21 cellular contexts compared by ENCODE assay signal in the genomic region with DNA sequence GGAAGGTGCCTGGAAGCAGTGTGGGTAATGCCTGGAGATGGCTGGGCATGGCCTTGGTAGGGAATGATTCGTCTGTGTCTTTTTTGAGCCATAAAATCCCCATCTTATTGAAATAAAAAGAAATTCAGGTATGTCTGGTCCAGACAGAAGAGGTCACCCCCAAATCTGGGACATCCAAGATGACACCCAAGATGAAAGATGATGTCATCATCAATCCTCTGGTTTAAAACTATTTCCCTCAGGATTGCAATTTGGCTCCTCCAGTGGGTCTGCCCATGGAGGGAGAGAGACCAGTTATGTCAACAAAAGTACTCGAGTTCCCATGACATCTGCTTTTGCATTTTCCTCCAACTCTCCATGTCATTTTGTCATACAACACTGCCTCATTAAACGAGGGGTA. TPM values are rescaled to one million over a fixed set of nuclear protein-coding genes. Genes with fewer than 3 reads are reported as not detected.
DNase-seq lines count a peak whose midpoint lies in the region; ATAC-seq, FAIRE-seq and TF ChIP-seq lines count a peak whose summit lies in the region.
"Had no signal": no experiment of that assay in that cellular context is flagged by ENCODE, and none has a peak within 500 bp of the region (broad histone marks: within the 10 kb centered on the region; RNA-seq: fewer than 3 reads in every experiment).

No MANE protein-coding gene starts in this region.

- H3K27me3 Mint-ChIP-seq in activated CD4-positive, alpha-beta T cell treated with anti-CD3 and anti-CD28 coated beads, Interleukin-2, amount 10 ng/mL, durations not matched to agents 24 days and 14 days, result peaks cover 77% of the 10 kb centered on the region

- TF ChIP-seq CTCF in HepG2 (CRISPR knock-in tag; IDR thresholded peaks at IDR 0.05) (no peak), right lobe of liver (IDR thresholded peaks at IDR 0.05) (no peak), Loucy (conservative IDR thresholded peaks at IDR 0.05; ENCODE audit: low read length) (no peak), K562 (IDR thresholded peaks at IDR 0.05 in 2 of 3, conservative IDR thresholded peaks at IDR 0.05 in 1 of 3; ENCODE audit: insufficient read depth in 2 of 3, low read depth in 1 of 3, low read length in 3 of 3) (no peak), tibial artery (IDR thresholded peaks at IDR 0.05) (no peak)

- H3K27ac ChIP-seq in HepG2 (ENCODE audit: extremely low read length, insufficient read depth, low read length) (no peak overlapping the region), right lobe of liver (no peak overlapping the region), K562 (ENCODE audit: extremely low read depth, low read depth, low read length) (no peak overlapping the region), thymus (ENCODE audit: low read depth) (peak overlapping the region; percentile 81), tibial artery (no peak overlapping the region)
- H3K27ac ChIP-seq: GM23248, PC-9 had no signal

- H3K79me2 ChIP-seq in HepG2 (ENCODE audit: insufficient read depth, low read length) (no peaks in the 10 kb centered on the region), Loucy (ENCODE audit: insufficient read depth, low read length) (no peaks in the 10 kb centered on the region), K562 (ENCODE audit: control insufficient read depth, insufficient read depth, low read length) (no peaks in the 10 kb centered on the region)

- H3K4me3 ChIP-seq in HepG2 (replicated peaks in 1 of 3; ENCODE audit: insufficient read depth in 1 of 3, low read depth in 2 of 3, low read length in 3 of 3), result no peak overlapping the region
- H3K4me3 ChIP-seq in right lobe of liver, result no peak overlapping the region
- peak overlapping the region; percentile 36 for H3K4me3 ChIP-seq in Loucy (ENCODE audit: low read length, poor library complexity, severe bottlenecking)
- H3K4me3 ChIP-seq in K562, result no peak overlapping the region
- H3K4me3 ChIP-seq in thymus (ENCODE audit: low read length), result peak overlapping the region; percentile 27
- no peak overlapping the region for H3K4me3 ChIP-seq in tibial artery
- H3K4me3 ChIP-seq: GM23248, HAP-1, PC-9 had no signal

- no peaks in the 10 kb centered on the region for H3K36me3 Mint-ChIP-seq in activated CD4-positive, alpha-beta T cell treated with anti-CD3 and anti-CD28 coated beads, Interleukin-2, amount 10 ng/mL, durations not matched to agents 24 days and 14 days (ENCODE audit: low read depth)

- BruUV-seq in HepG2 (replicated peaks; lab: Mats Ljungman, UMichigan) (no TSS peak), K562 (replicated peaks; lab: Mats Ljungman, UMichigan) (no TSS peak)

- H3K9me3 Mint-ChIP-seq in activated CD4-positive, alpha-beta T cell treated with anti-CD3 and anti-CD28 coated beads, Interleukin-2, amount 10 ng/mL, durations not matched to agents 24 days and 14 days, result peaks cover 6% of the 10 kb centered on the region

- H3K36me3 ChIP-seq in HepG2 (replicated peaks in 1 of 2; ENCODE audit: control insufficient read depth in 1 of 2, insufficient read depth in 2 of 2, low read length in 2 of 2), result no peaks in the 10 kb centered on the region
- H3K36me3 ChIP-seq in right lobe of liver, result no peaks in the 10 kb centered on the region
- no peaks in the 10 kb centered on the region for H3K36me3 ChIP-seq in Loucy (ENCODE audit: insufficient read depth, low read length)
- H3K36me3 ChIP-seq in K562 (ENCODE audit: control insufficient read depth, insufficient read depth, low read length), result no peaks in the 10 kb centered on the region
- no peaks in the 10 kb centered on the region for H3K36me3 ChIP-seq in thymus (ENCODE audit: control insufficient read depth, insufficient read depth)
- H3K36me3 ChIP-seq in tibial artery, result no peaks in the 10 kb centered on the region
- H3K36me3 ChIP-seq: BE2C, HAP-1 had no signal

- no peak for FAIRE-seq in HepG2 (lab: Jason Lieb, UNC)
- no peak for FAIRE-seq in K562 (lab: Jason Lieb, UNC)
- FAIRE-seq: D721Med had no signal

- in situ Hi-C loops in HepG2 (cut with HindIII; ENCODE audit: extremely low pct_ligation_motif_present, low pct_unique_long_range_greater_than_20kb) (no loop called here), K562 (cut with MboI) (no loop called here)

- H2AFZ ChIP-seq in HepG2 (ENCODE audit: low read length), result no peak overlapping the region
- H2AFZ ChIP-seq in Loucy (ENCODE audit: low read length), result no peak overlapping the region
- H2AFZ ChIP-seq in K562 (ENCODE audit: low read depth, low read length), result no peak overlapping the region
- H2AFZ ChIP-seq: GM23248, PC-9 had no signal

- H3K4me1 ChIP-seq in HepG2 (ENCODE audit: insufficient read depth, low read length) (peaks cover 5% of the 10 kb centered on the region), right lobe of liver (no peaks in the 10 kb centered on the region), Loucy (ENCODE audit: insufficient read depth, low read length, poor library complexity, severe bottlenecking) (peaks cover 60% of the 10 kb centered on the region), K562 (replicated peaks in 1 of 2; ENCODE audit: control insufficient read depth in 2 of 2, insufficient read depth in 2 of 2, low read length in 2 of 2) (peaks cover 0 to 8% of the 10 kb centered on the region in 2 experiments; a peak in 2 of 5 replicates), thymus (ENCODE audit: control insufficient read depth, insufficient read depth, low read length) (peaks cover 67% of the 10 kb centered on the region), tibial artery (no peaks in the 10 kb centered on the region)
- H3K4me1 ChIP-seq: BE2C, HAP-1 had no signal

- H3K9me1 ChIP-seq in K562 (ENCODE audit: control insufficient read depth, insufficient read depth, low read length), result no peaks in the 10 kb centered on the region

- CTCF ChIA-PET in HepG2 (lab: Yijun Ruan, JAX; ENCODE audit: low intra/inter-chr PET ratio, low total read pairs), result no interaction called here
- CTCF ChIA-PET in K562 (lab: Yijun Ruan, JAX; ENCODE audit: low intra/inter-chr PET ratio), result no interaction called here

- no peak for TF ChIP-seq RAD21 in HepG2 (CRISPR knock-in tag; IDR thresholded peaks at IDR 0.05)
- no peak for TF ChIP-seq RAD21 in K562 (CRISPR knock-in tag; conservative IDR thresholded peaks at IDR 0.05 in 1 of 2, IDR thresholded peaks at IDR 0.05 in 1 of 2)

- no peak for DNase-seq in HepG2 (ENCODE audit: low spot score)
- no peak for DNase-seq in right lobe of liver
- no peak for DNase-seq in K562 (ENCODE audit: extremely low read depth in 1 of 4, low spot score in 3 of 4)
- no peak for DNase-seq in activated CD4-positive, alpha-beta T cell treated with anti-CD3 and anti-CD28 coated beads, Interleukin-2, amount 10 ng/mL, durations not matched to agents 24 days and 14 days
- DNase-seq in tibial artery, result no peak
- no peak for DNase-seq in kidney glomerular epithelial cell (lab: John Stamatoyannopoulos, UW)
- DNase-seq: BE2C, DMS79, GM23248, MV-4-11, NCI-H1417, NCI-H187 treated with DMSO at 0.1 percent for 48 hours, NCI-H226, NCI-H524, NCI-H82, PC-9 had no signal

- POLR2A ChIA-PET in HepG2 (lab: Yijun Ruan, JAX) (no interaction called here), K562 (lab: Yijun Ruan, JAX) (no interaction called here)

- H3F3A ChIP-seq in Loucy (ENCODE audit: low read depth), result peaks cover 5% of the 10 kb centered on the region; the same call in 1 of the 2 replicates

- intact Hi-C loops in HepG2 (cut with micrococcal nuclease; ENCODE audit: unreplicated experiment) (no loop called here), right lobe of liver (cut with DNase I) (no loop called here), K562 (cut with micrococcal nuclease) (no loop called here), tibial artery (cut with DNase I; ENCODE audit: low total_unique reads) (no loop called here)
- intact Hi-C loops in activated CD4-positive, alpha-beta T cell treated with anti-CD3 and anti-CD28 coated beads, Interleukin-2, amount 10 ng/mL, durations not matched to agents 24 days and 14 days (cut with micrococcal nuclease), result loop anchor here (10.0 kb wide), 1 partner anchor 505 kb away; the partner anchor contains the start of gene CCR5

- no peaks in the 10 kb centered on the region for H3K9me2 ChIP-seq in Loucy (replicated peaks; ENCODE audit: low read depth, low read length)

- no peak overlapping the region for H3K4me2 ChIP-seq in HepG2 (ENCODE audit: low read depth, low read length)
- peak overlapping the region; percentile 70 for H3K4me2 ChIP-seq in Loucy (ENCODE audit: low read depth, low read length, poor library complexity, severe bottlenecking)
- no peak overlapping the region for H3K4me2 ChIP-seq in K562 (ENCODE audit: insufficient read depth, low read length)
- H3K4me2 ChIP-seq: PC-9 had no signal

- TF ChIP-seq EP300 in HepG2 (IDR thresholded peaks at IDR 0.05; ENCODE audit: low read depth in 2 of 2, low read length in 2 of 2) (no peak), HepG2 (CRISPR knock-in tag; IDR thresholded peaks at IDR 0.05; ENCODE audit: borderline replicate concordance) (no peak), K562 (IDR thresholded peaks at IDR 0.05; ENCODE audit: low read length) (no peak)

- H4K20me1 ChIP-seq in HepG2 (ENCODE audit: insufficient read depth, low read length) (no peaks in the 10 kb centered on the region), Loucy (ENCODE audit: insufficient read depth, low read length, poor library complexity, severe bottlenecking) (no peaks in the 10 kb centered on the region), K562 (replicated peaks; ENCODE audit: control insufficient read depth, insufficient read depth, low read length) (no peaks in the 10 kb centered on the region)

- 4% methylated on average over 3 of the region's 3 CpGs for WGBS in HepG2 (ENCODE audit: low lambda C conversion rate)
- 62% methylated on average over 3 of the region's 3 CpGs for WGBS in right lobe of liver (ENCODE audit: insufficient coverage, low coverage, low lambda C conversion rate, missing lambda C conversion rate)
- WGBS in K562 (ENCODE audit: insufficient coverage, low coverage, missing lambda C conversion rate), result 5% methylated on average over 3 of the region's 3 CpGs
- WGBS in thymus, result 36% methylated on average over 3 of the region's 3 CpGs

- ATAC-seq in HepG2 (no peak), right lobe of liver (no peak), K562 (no peak)

- H3K4me3 Mint-ChIP-seq in activated CD4-positive, alpha-beta T cell treated with anti-CD3 and anti-CD28 coated beads, Interleukin-2, amount 10 ng/mL, durations not matched to agents 24 days and 14 days, result no peak overlapping the region

- H3K27ac Mint-ChIP-seq in activated CD4-positive, alpha-beta T cell treated with anti-CD3 and anti-CD28 coated beads, Interleukin-2, amount 10 ng/mL, durations not matched to agents 24 days and 14 days, result no peak overlapping the region

- TF ChIP-seq POLR2A in HepG2 (IDR thresholded peaks at IDR 0.05; ENCODE audit: insufficient read depth in 1 of 2, low read depth in 2 of 2, low read length in 2 of 2) (no peak), right lobe of liver (IDR thresholded peaks at IDR 0.05) (no peak), K562 (conservative IDR thresholded peaks at IDR 0.05) (no peak)

- no peak overlapping the region for H3K9ac ChIP-seq in HepG2 (ENCODE audit: insufficient read depth, low read depth, low read length)
- H3K9ac ChIP-seq in Loucy (ENCODE audit: low read depth, low read length, poor library complexity, severe bottlenecking), result peak overlapping the region; percentile 4
- H3K9ac ChIP-seq in K562 (ENCODE audit: insufficient read depth in 1 of 2, low read depth in 2 of 2, low read length in 2 of 2), result no peak overlapping the region
- H3K9ac ChIP-seq: GM23248 had no signal

- peaks cover 22% of the 10 kb centered on the region for H3K4me1 Mint-ChIP-seq in activated CD4-positive, alpha-beta T cell treated with anti-CD3 and anti-CD28 coated beads, Interleukin-2, amount 10 ng/mL, durations not matched to agents 24 days and 14 days

- H3K9me3 ChIP-seq in HepG2 (ENCODE audit: low read length), result no peaks in the 10 kb centered on the region
- no peaks in the 10 kb centered on the region for H3K9me3 ChIP-seq in right lobe of liver
- no peaks in the 10 kb centered on the region for H3K9me3 ChIP-seq in Loucy (ENCODE audit: insufficient read depth, low read depth, low read length)
- H3K9me3 ChIP-seq in K562 (replicated peaks; ENCODE audit: control insufficient read depth, insufficient read depth, low read depth, low read length), result no peaks in the 10 kb centered on the region
- no peaks in the 10 kb centered on the region for H3K9me3 ChIP-seq in thymus (ENCODE audit: control insufficient read depth)
- H3K9me3 ChIP-seq in tibial artery, result no peaks in the 10 kb centered on the region
- H3K9me3 ChIP-seq: BE2C, HAP-1 had no signal

- H3K27me3 ChIP-seq in HepG2 (ENCODE audit: control insufficient read depth in 1 of 2, insufficient read depth in 2 of 2, low read length in 2 of 2) (no peaks in the 10 kb centered on the region; a peak in 1 of 5 replicates), right lobe of liver (no peaks in the 10 kb centered on the region), Loucy (ENCODE audit: insufficient read depth, low read length, poor library complexity, severe bottlenecking) (no peaks in the 10 kb centered on the region), K562 (ENCODE audit: control insufficient read depth in 2 of 2, insufficient read depth in 2 of 2, low read length in 2 of 2) (peaks cover 0 to 14% of the 10 kb centered on the region in 2 experiments; a peak in 3 of 5 replicates), thymus (ENCODE audit: control insufficient read depth, insufficient read depth) (no peaks in the 10 kb centered on the region), tibial artery (no peaks in the 10 kb centered on the region)
- H3K27me3 ChIP-seq: BE2C had no signal

RNA-seq across cellular contexts. Expression of gene CCR9, which starts 16.7 kb away (rescaled TPM):
- total RNA-seq in HepG2 (2016; rRNA removed; fragmentation: Illumina TruSeq; extraction: Trizol), result not detected in 2 replicates
- not detected in 2 replicates for total RNA-seq in HepG2 (2016; cell fraction: cytosol; rRNA removed; fragmentation: Illumina TruSeq; extraction: Trizol; ENCODE audit: low read depth)
- total RNA-seq in HepG2 (2016; cell fraction: insoluble cytoplasmic fraction; rRNA removed; fragmentation: Illumina TruSeq; extraction: Trizol), result not detected in 2 replicates
- total RNA-seq in HepG2 (2016; cell fraction: membrane; rRNA removed; fragmentation: Illumina TruSeq; extraction: Trizol), result not detected in 2 replicates
- total RNA-seq in HepG2 (2016; cell fraction: nucleus; rRNA removed; fragmentation: Illumina TruSeq; extraction: Trizol), result not detected in 2 replicates
- not detected in 2 replicates for polyA plus RNA-seq in HepG2 (2011; rRNA removed)
- polyA plus RNA-seq in HepG2 (2011; cell fraction: cytosol; rRNA removed), result not detected in 2 replicates
- not detected in 2 replicates for polyA plus RNA-seq in HepG2 (2011; cell fraction: nucleus; rRNA removed)
- polyA plus RNA-seq in HepG2 (2012), result not detected in 2 replicates
- not detected in 2 replicates for polyA plus RNA-seq in HepG2 (2016; cell fraction: cytosol; fragmentation: Illumina TruSeq; extraction: Trizol; ENCODE audit: low read depth)
- polyA plus RNA-seq in HepG2 (2016; cell fraction: insoluble cytoplasmic fraction; fragmentation: Illumina TruSeq; extraction: Trizol; ENCODE audit: low read depth), result not detected in 2 replicates
- polyA plus RNA-seq in HepG2 (2016; cell fraction: membrane; fragmentation: Illumina TruSeq; extraction: Trizol; ENCODE audit: low read depth), result not detected in 2 replicates
- not detected in 2 replicates for polyA plus RNA-seq in HepG2 (2016; cell fraction: nucleus; fragmentation: Illumina TruSeq; extraction: Trizol; ENCODE audit: insufficient read depth, low read depth)
- not detected in 2 replicates for polyA minus RNA-seq in HepG2 (2011; rRNA and poly(A)+ RNA removed; ENCODE audit: low replicate concordance)
- not detected in 2 replicates for polyA minus RNA-seq in HepG2 (2011; cell fraction: cytosol; rRNA and poly(A)+ RNA removed)
- polyA minus RNA-seq in HepG2 (2011; cell fraction: nucleus; rRNA and poly(A)+ RNA removed), result not detected in 2 replicates
- under 1 TPM in 3 of 6 experiments, not detected in 3; 0.07 to 0.09 (median 0.07) TPM for total RNA-seq in right lobe of liver
- not detected in 2 replicates for total RNA-seq in K562 (2011; cell fraction: chromatin; rRNA removed; ENCODE audit: low replicate concordance)
- not detected in 2 replicates for total RNA-seq in K562 (2011; cell fraction: nucleolus; rRNA removed)
- not detected in 2 replicates for total RNA-seq in K562 (2011; cell fraction: nucleoplasm; rRNA removed)
- total RNA-seq in K562 (2014; rRNA removed), result not detected in 2 replicates
- not detected in 2 replicates for total RNA-seq in K562 (2014; rRNA removed; fragmentation: Illumina TruSeq; extraction: Trizol)
- not detected in 2 replicates for total RNA-seq in K562 (2015; rRNA removed; fragmentation: Illumina TruSeq; extraction: Trizol)
- not detected in 2 replicates for total RNA-seq in K562 (2021)
- not detected in 2 replicates for polyA plus RNA-seq in K562 (2011; rRNA removed)
- polyA plus RNA-seq in K562 (2011; cell fraction: cytosol; rRNA removed), result not detected in 2 replicates
- not detected in 2 replicates for polyA plus RNA-seq in K562 (2011; cell fraction: nucleus; rRNA removed)
- 0.07 TPM in 1 of 2 replicates, not detected in the other for polyA plus RNA-seq in K562 (2012)
- polyA plus RNA-seq in K562 (2014; fragmentation: Illumina TruSeq; extraction: Trizol), result not detected in 2 replicates
- polyA plus RNA-seq in K562 (2014; fragmentation: Nextera tagmentation; extraction: Ambion mirVana), result not detected
- not detected in 2 replicates for polyA plus RNA-seq in K562 (2014; rRNA removed)
- polyA minus RNA-seq in K562 (2011; rRNA and poly(A)+ RNA removed), result not detected in 2 replicates
- polyA minus RNA-seq in K562 (2011; cell fraction: cytosol; rRNA and poly(A)+ RNA removed), result not detected in 2 replicates
- polyA minus RNA-seq in K562 (2011; cell fraction: nucleus; rRNA and poly(A)+ RNA removed), result not detected in 2 replicates
- polyA plus RNA-seq in thymus, result 133 TPM
- not detected in 2 replicates for total RNA-seq in activated CD4-positive, alpha-beta T cell treated with anti-CD3 and anti-CD28 coated beads, Interleukin-2, amount 10 ng/mL, durations not matched to agents 24 days and 14 days
- total RNA-seq: A172, GM23248, PC-9 had no signal
- polyA plus RNA-seq: GM23248 had no signal

RNA-seq across cellular contexts. Expression of gene LZTFL1, which starts 27.7 kb away (rescaled TPM):
- total RNA-seq in HepG2 (2016; rRNA removed; fragmentation: Illumina TruSeq; extraction: Trizol), result 16.6 and 27.3 TPM in 2 replicates
- total RNA-seq in HepG2 (2016; cell fraction: cytosol; rRNA removed; fragmentation: Illumina TruSeq; extraction: Trizol; ENCODE audit: low read depth), result 2.6 TPM in 2 replicates
- 18.6 and 27.9 TPM in 2 replicates for total RNA-seq in HepG2 (2016; cell fraction: insoluble cytoplasmic fraction; rRNA removed; fragmentation: Illumina TruSeq; extraction: Trizol)
- total RNA-seq in HepG2 (2016; cell fraction: membrane; rRNA removed; fragmentation: Illumina TruSeq; extraction: Trizol), result 7.0 and 7.7 TPM in 2 replicates
- total RNA-seq in HepG2 (2016; cell fraction: nucleus; rRNA removed; fragmentation: Illumina TruSeq; extraction: Trizol), result 10.3 and 11.4 TPM in 2 replicates
- polyA plus RNA-seq in HepG2 (2011; rRNA removed), result 14.6 and 17.2 TPM in 2 replicates
- polyA plus RNA-seq in HepG2 (2011; cell fraction: cytosol; rRNA removed), result 12.9 and 17.7 TPM in 2 replicates
- 10.4 and 11.6 TPM in 2 replicates for polyA plus RNA-seq in HepG2 (2011; cell fraction: nucleus; rRNA removed)
- polyA plus RNA-seq in HepG2 (2012), result 6.4 and 11.3 TPM in 2 replicates
- polyA plus RNA-seq in HepG2 (2016; cell fraction: cytosol; fragmentation: Illumina TruSeq; extraction: Trizol; ENCODE audit: low read depth), result 2.7 and 4.1 TPM in 2 replicates
- 25.3 and 28.2 TPM in 2 replicates for polyA plus RNA-seq in HepG2 (2016; cell fraction: insoluble cytoplasmic fraction; fragmentation: Illumina TruSeq; extraction: Trizol; ENCODE audit: low read depth)
- polyA plus RNA-seq in HepG2 (2016; cell fraction: membrane; fragmentation: Illumina TruSeq; extraction: Trizol; ENCODE audit: low read depth), result 5.7 and 6.5 TPM in 2 replicates
- 12.6 and 13.8 TPM in 2 replicates for polyA plus RNA-seq in HepG2 (2016; cell fraction: nucleus; fragmentation: Illumina TruSeq; extraction: Trizol; ENCODE audit: insufficient read depth, low read depth)
- 7.3 and 7.4 TPM in 2 replicates for polyA minus RNA-seq in HepG2 (2011; rRNA and poly(A)+ RNA removed; ENCODE audit: low replicate concordance)
- polyA minus RNA-seq in HepG2 (2011; cell fraction: cytosol; rRNA and poly(A)+ RNA removed), result 4.0 and 6.9 TPM in 2 replicates
- polyA minus RNA-seq in HepG2 (2011; cell fraction: nucleus; rRNA and poly(A)+ RNA removed), result 9.0 and 12.6 TPM in 2 replicates
- 10 to 100 TPM in 1 of 6 experiments, 1 to 10 TPM in 5; 2.6 to 12.8 (median 6.0) TPM for total RNA-seq in right lobe of liver
- 9.0 and 14.3 TPM in 2 replicates for total RNA-seq in K562 (2011; cell fraction: chromatin; rRNA removed; ENCODE audit: low replicate concordance)
- total RNA-seq in K562 (2011; cell fraction: nucleolus; rRNA removed), result 3.3 TPM in 2 replicates
- 5.9 and 10.1 TPM in 2 replicates for total RNA-seq in K562 (2011; cell fraction: nucleoplasm; rRNA removed)
- 10.0 and 11.7 TPM in 2 replicates for total RNA-seq in K562 (2014; rRNA removed)
- total RNA-seq in K562 (2014; rRNA removed; fragmentation: Illumina TruSeq; extraction: Trizol), result 13.9 and 15.4 TPM in 2 replicates
- total RNA-seq in K562 (2015; rRNA removed; fragmentation: Illumina TruSeq; extraction: Trizol), result 11.0 and 13.1 TPM in 2 replicates
- total RNA-seq in K562 (2021), result 15.3 TPM in 2 replicates
- polyA plus RNA-seq in K562 (2011; rRNA removed), result 30.2 and 33.7 TPM in 2 replicates
- 8.8 and 17.2 TPM in 2 replicates for polyA plus RNA-seq in K562 (2011; cell fraction: cytosol; rRNA removed)
- 13.9 and 31.2 TPM in 2 replicates for polyA plus RNA-seq in K562 (2011; cell fraction: nucleus; rRNA removed)
- 10.9 and 29.7 TPM in 2 replicates for polyA plus RNA-seq in K562 (2012)
- 21.1 and 21.8 TPM in 2 replicates for polyA plus RNA-seq in K562 (2014; fragmentation: Illumina TruSeq; extraction: Trizol)
- polyA plus RNA-seq in K562 (2014; fragmentation: Nextera tagmentation; extraction: Ambion mirVana), result 10 to 100 TPM; 10.7 to 17.3 TPM
- polyA plus RNA-seq in K562 (2014; rRNA removed), result 15.1 and 15.8 TPM in 2 replicates
- 17.5 and 22.8 TPM in 2 replicates for polyA minus RNA-seq in K562 (2011; rRNA and poly(A)+ RNA removed)
- 7.3 and 12.4 TPM in 2 replicates for polyA minus RNA-seq in K562 (2011; cell fraction: cytosol; rRNA and poly(A)+ RNA removed)
- 4.8 and 10.7 TPM in 2 replicates for polyA minus RNA-seq in K562 (2011; cell fraction: nucleus; rRNA and poly(A)+ RNA removed)
- polyA plus RNA-seq in thymus, result 42.8 TPM
- total RNA-seq in activated CD4-positive, alpha-beta T cell treated with anti-CD3 and anti-CD28 coated beads, Interleukin-2, amount 10 ng/mL, durations not matched to agents 24 days and 14 days, result 3.1 and 4.3 TPM in 2 replicates

Comparison
In these comparisons a context has a peak if more than half of its experiments do, and no peak if none do; other contexts are left out.
1. H3K4me3 ChIP-seq: peak in Loucy (single experiment) and thymus (single experiment); none in HepG2 (0 of 3), right lobe of liver (0 of 3), K562 (single experiment) and tibial artery (0 of 2).